1 cellular context compared by ENCODE assay signal in the genomic region with DNA sequence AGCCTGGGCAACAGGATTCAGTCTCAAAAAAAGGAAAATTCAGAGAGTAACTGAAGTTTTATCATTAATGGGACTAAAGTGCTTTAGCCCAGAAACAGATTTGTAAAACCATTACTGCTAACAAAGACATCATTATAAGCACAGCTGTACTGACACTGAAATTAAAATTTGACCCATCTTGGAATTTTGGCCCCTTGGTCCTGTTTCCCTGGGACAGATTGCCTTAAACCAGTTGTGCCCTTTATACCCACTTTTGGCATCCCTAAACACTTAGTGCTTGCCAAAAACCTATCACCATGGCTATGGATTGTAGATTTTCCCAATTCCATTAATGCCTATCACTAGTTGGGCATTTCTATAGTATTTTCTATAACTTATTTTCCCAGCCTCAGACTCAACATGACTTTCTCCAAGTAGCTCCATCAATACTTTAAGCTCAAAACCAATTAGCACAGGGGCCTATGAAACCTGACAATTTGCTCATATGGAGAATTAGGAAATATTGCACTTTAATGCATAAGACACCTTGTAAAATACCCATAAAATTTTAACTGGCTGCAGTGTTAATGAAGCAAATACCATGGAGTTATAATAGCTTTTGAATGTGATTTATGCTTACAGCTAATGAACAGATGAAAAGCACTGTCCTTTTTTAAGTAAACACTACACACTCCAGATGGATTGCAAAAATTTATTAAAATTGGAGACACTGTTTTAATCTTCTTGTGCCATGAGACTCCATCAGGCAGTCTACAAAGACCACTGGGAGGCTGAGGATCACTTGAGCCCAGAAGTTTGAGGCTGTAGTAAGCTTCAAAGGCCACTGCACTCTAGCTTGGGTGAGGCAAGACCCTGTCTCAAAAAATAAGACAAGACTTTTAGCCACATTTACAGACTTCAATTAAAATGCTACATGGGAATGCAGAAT.
A peak's percentile ranks its signal among the peaks of the same experiment; 100 is the strongest.
TF ChIP-seq lines count a peak whose summit lies in the region.

No MANE protein-coding gene starts in this region.

TF ChIP-seq in K562, 482 proteins besides CTCF, POLR2A, EP300 and RAD21 (continued from another document and continues in another):
- TF ChIP-seq, protein P1, sequence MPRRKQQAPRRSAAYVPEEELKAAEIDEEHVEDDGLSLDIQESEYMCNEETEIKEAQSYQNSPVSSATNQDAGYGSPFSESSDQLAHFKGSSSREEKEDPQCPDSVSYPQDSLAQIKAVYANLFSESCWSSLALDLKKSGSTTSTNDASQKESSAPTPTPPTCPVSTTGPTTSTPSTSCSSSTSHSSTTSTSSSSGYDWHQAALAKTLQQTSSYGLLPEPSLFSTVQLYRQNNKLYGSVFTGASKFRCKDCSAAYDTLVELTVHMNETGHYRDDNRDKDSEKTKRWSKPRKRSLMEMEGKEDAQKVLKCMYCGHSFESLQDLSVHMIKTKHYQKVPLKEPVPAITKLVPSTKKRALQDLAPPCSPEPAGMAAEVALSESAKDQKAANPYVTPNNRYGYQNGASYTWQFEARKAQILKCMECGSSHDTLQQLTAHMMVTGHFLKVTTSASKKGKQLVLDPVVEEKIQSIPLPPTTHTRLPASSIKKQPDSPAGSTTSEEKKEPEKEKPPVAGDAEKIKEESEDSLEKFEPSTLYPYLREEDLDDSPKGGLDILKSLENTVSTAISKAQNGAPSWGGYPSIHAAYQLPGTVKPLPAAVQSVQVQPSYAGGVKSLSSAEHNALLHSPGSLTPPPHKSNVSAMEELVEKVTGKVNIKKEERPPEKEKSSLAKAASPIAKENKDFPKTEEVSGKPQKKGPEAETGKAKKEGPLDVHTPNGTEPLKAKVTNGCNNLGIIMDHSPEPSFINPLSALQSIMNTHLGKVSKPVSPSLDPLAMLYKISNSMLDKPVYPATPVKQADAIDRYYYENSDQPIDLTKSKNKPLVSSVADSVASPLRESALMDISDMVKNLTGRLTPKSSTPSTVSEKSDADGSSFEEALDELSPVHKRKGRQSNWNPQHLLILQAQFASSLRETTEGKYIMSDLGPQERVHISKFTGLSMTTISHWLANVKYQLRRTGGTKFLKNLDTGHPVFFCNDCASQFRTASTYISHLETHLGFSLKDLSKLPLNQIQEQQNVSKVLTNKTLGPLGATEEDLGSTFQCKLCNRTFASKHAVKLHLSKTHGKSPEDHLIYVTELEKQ (CRISPR knock-in tag; IDR thresholded peaks at IDR 0.05), result no peak
- TF ChIP-seq RBM25 (IDR thresholded peaks at IDR 0.05; ENCODE audit: low read depth, low read length, severe bottlenecking), result no peak
- TF ChIP-seq, protein P2, sequence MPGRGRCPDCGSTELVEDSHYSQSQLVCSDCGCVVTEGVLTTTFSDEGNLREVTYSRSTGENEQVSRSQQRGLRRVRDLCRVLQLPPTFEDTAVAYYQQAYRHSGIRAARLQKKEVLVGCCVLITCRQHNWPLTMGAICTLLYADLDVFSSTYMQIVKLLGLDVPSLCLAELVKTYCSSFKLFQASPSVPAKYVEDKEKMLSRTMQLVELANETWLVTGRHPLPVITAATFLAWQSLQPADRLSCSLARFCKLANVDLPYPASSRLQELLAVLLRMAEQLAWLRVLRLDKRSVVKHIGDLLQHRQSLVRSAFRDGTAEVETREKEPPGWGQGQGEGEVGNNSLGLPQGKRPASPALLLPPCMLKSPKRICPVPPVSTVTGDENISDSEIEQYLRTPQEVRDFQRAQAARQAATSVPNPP (IDR thresholded peaks at IDR 0.05; ENCODE audit: borderline replicate concordance, insufficient read depth, insufficient read length), result no peak
- 0 out of 2 replicates have a peak, but pooled peaks have one; percentile 40 for TF ChIP-seq RFX7 (CRISPR knock-in tag; IDR thresholded peaks at IDR 0.05)
- TF ChIP-seq TSC22D4 (tag; IDR thresholded peaks at IDR 0.05), result no peak
- TF ChIP-seq ZNF41 (CRISPR knock-in tag; conservative IDR thresholded peaks at IDR 0.05), result 0 out of 2 replicates have a peak, but pooled peaks have one; percentile 64
- no peak; the same call in 1 of the 2 replicates for TF ChIP-seq POLR2AphosphoS2 (IDR thresholded peaks at IDR 0.05; ENCODE audit: low read length)
- no peak for TF ChIP-seq TCF3 (CRISPR knock-in tag; IDR thresholded peaks at IDR 0.05)
- TF ChIP-seq ZNF445 (CRISPR knock-in tag; IDR thresholded peaks at IDR 0.05; ENCODE audit: low read depth), result peak; percentile 82; the same call in 1 of the 2 replicates
- TF ChIP-seq KHSRP (IDR thresholded peaks at IDR 0.05), result no peak; the same call in 1 of the 2 replicates
- no peak for TF ChIP-seq NCOR1 (IDR thresholded peaks at IDR 0.05)
- no peak for TF ChIP-seq ESRRA (IDR thresholded peaks at IDR 0.05; ENCODE audit: borderline replicate concordance, low read depth)
- TF ChIP-seq, protein P3, sequence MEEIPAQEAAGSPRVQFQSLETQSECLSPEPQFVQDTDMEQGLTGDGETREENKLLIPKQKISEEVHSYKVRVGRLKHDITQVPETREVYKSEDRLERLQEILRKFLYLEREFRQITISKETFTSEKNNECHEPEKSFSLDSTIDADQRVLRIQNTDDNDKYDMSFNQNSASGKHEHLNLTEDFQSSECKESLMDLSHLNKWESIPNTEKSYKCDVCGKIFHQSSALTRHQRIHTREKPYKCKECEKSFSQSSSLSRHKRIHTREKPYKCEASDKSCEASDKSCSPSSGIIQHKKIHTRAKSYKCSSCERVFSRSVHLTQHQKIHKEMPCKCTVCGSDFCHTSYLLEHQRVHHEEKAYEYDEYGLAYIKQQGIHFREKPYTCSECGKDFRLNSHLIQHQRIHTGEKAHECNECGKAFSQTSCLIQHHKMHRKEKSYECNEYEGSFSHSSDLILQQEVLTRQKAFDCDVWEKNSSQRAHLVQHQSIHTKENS (CRISPR knock-in tag; IDR thresholded peaks at IDR 0.05), result no peak
- TF ChIP-seq HIVEP1 (CRISPR knock-in tag; IDR thresholded peaks at IDR 0.05), result no peak
- no peak for TF ChIP-seq UBTF (IDR thresholded peaks at IDR 0.05; ENCODE audit: borderline replicate concordance in 1 of 2, low read depth in 2 of 2, low read length in 2 of 2)
- TF ChIP-seq BRF1 (IDR thresholded peaks at IDR 0.05; ENCODE audit: borderline replicate concordance, extremely low read depth, insufficient read length), result no peak
- TF ChIP-seq SRSF3 (IDR thresholded peaks at IDR 0.05; ENCODE audit: insufficient read depth, low read length), result no peak
- TF ChIP-seq CREM (IDR thresholded peaks at IDR 0.05; ENCODE audit: low read depth), result no peak
- TF ChIP-seq, protein P4, sequence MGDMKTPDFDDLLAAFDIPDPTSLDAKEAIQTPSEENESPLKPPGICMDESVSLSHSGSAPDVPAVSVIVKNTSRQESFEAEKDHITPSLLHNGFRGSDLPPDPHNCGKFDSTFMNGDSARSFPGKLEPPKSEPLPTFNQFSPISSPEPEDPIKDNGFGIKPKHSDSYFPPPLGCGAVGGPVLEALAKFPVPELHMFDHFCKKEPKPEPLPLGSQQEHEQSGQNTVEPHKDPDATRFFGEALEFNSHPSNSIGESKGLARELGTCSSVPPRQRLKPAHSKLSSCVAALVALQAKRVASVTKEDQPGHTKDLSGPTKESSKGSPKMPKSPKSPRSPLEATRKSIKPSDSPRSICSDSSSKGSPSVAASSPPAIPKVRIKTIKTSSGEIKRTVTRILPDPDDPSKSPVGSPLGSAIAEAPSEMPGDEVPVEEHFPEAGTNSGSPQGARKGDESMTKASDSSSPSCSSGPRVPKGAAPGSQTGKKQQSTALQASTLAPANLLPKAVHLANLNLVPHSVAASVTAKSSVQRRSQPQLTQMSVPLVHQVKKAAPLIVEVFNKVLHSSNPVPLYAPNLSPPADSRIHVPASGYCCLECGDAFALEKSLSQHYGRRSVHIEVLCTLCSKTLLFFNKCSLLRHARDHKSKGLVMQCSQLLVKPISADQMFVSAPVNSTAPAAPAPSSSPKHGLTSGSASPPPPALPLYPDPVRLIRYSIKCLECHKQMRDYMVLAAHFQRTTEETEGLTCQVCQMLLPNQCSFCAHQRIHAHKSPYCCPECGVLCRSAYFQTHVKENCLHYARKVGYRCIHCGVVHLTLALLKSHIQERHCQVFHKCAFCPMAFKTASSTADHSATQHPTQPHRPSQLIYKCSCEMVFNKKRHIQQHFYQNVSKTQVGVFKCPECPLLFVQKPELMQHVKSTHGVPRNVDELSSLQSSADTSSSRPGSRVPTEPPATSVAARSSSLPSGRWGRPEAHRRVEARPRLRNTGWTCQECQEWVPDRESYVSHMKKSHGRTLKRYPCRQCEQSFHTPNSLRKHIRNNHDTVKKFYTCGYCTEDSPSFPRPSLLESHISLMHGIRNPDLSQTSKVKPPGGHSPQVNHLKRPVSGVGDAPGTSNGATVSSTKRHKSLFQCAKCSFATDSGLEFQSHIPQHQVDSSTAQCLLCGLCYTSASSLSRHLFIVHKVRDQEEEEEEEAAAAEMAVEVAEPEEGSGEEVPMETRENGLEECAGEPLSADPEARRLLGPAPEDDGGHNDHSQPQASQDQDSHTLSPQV (IDR thresholded peaks at IDR 0.05), result no peak
- no peak for TF ChIP-seq ZNF584 (CRISPR knock-in tag; IDR thresholded peaks at IDR 0.05; ENCODE audit: low read depth)
- TF ChIP-seq KDM2B (CRISPR knock-in tag; IDR thresholded peaks at IDR 0.05), result no peak
- TF ChIP-seq C11orf30 (IDR thresholded peaks at IDR 0.05; ENCODE audit: low read depth), result no peak
- TF ChIP-seq, protein P5, sequence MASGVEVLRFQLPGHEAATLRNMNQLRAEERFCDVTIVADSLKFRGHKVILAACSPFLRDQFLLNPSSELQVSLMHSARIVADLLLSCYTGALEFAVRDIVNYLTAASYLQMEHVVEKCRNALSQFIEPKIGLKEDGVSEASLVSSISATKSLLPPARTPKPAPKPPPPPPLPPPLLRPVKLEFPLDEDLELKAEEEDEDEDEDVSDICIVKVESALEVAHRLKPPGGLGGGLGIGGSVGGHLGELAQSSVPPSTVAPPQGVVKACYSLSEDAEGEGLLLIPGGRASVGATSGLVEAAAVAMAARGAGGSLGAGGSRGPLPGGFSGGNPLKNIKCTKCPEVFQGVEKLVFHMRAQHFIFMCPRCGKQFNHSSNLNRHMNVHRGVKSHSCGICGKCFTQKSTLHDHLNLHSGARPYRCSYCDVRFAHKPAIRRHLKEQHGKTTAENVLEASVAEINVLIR (CRISPR knock-in tag; IDR thresholded peaks at IDR 0.05), result no peak
- TF ChIP-seq ATF6 (CRISPR knock-in tag; IDR thresholded peaks at IDR 0.05), result no peak
- no peak for TF ChIP-seq LEF1 (IDR thresholded peaks at IDR 0.05)
- TF ChIP-seq RFX1 (IDR thresholded peaks at IDR 0.05), result no peak
- no peak for TF ChIP-seq MCM7 (IDR thresholded peaks at IDR 0.05)
- TF ChIP-seq SIRT6 (IDR thresholded peaks at IDR 0.05; ENCODE audit: low read depth, low read length), result no peak
- no peak for TF ChIP-seq PYGO2 (tag; IDR thresholded peaks at IDR 0.05)
- TF ChIP-seq ZNF609 (CRISPR knock-in tag; IDR thresholded peaks at IDR 0.05; ENCODE audit: borderline replicate concordance), result no peak
- no peak for TF ChIP-seq ZNF274 (IDR thresholded peaks at IDR 0.05; ENCODE audit: borderline replicate concordance, low read depth, low read length)
- no peak for TF ChIP-seq ZNF830 (CRISPR knock-in tag; IDR thresholded peaks at IDR 0.05)
- no peak for TF ChIP-seq POU5F1 (IDR thresholded peaks at IDR 0.05; ENCODE audit: borderline replicate concordance, low read depth, low read length, partially characterized antibody)
- TF ChIP-seq NCOA6 (IDR thresholded peaks at IDR 0.05), result no peak
